Comparison of ENCODE assay signal across 8 cellular contexts in genomic region chr12:54189198-54189539, GRCh38. TPM values are rescaled to one million over a fixed set of nuclear protein-coding genes. Genes with fewer than 3 reads are reported as not detected.
DNase-seq lines count a peak whose midpoint lies in the region; ATAC-seq lines count a peak whose summit lies in the region.

No MANE protein-coding gene starts in this region.

- 19 to 37% methylated on average over 3 of the region's 3 CpGs for WGBS in mesodermal cell (ENCODE audit: insufficient coverage in 2 of 2), 2 experiments

- no peaks in the 10 kb centered on the region; the same call in none of the 2 replicates for H3K36me3 ChIP-seq in ACC112 (ENCODE audit: insufficient read depth, low read length)
- peaks cover 7% of the 10 kb centered on the region for H3K36me3 ChIP-seq in HAP-1 (replicated peaks)
- H3K36me3 ChIP-seq in mesodermal cell (ENCODE audit: control insufficient read depth, insufficient read depth, low read length) = no peaks in the 10 kb centered on the region

- H3K4me1 ChIP-seq in ACC112 (ENCODE audit: control insufficient read depth, insufficient read depth, low read length, unreplicated experiment) (peaks cover 11% of the 10 kb centered on the region), HAP-1 (peaks cover 6% of the 10 kb centered on the region), mesodermal cell (ENCODE audit: control insufficient read depth, insufficient read depth, low read length, poor library complexity, severe bottlenecking) (no peaks in the 10 kb centered on the region)

- H3K27ac Mint-ChIP-seq in activated naive CD8-positive, alpha-beta T cell treated with anti-CD3 and anti-CD28 coated beads, Interleukin-2, amount 50 U/mL, for 24 hours = peak overlapping the region; percentile 49

- no peaks in the 10 kb centered on the region for H3K9me3 Mint-ChIP-seq in activated naive CD8-positive, alpha-beta T cell treated with anti-CD3 and anti-CD28 coated beads, Interleukin-2, amount 50 U/mL, for 24 hours

- ATAC-seq in activated naive CD8-positive, alpha-beta T cell treated with anti-CD3 and anti-CD28 coated beads, Interleukin-2, amount 50 U/mL, for 24 hours = no peak
- no peak for ATAC-seq in HG02610 (IDR thresholded peaks at IDR 0.05; ENCODE audit: unreplicated experiment)

- H3K27me3 ChIP-seq in ACC112 (ENCODE audit: insufficient read depth, low read length) (no peaks in the 10 kb centered on the region), HAP-1 (ENCODE audit: low read depth) (peaks cover 4% of the 10 kb centered on the region; the same call in 1 of the 2 replicates)

- no peak overlapping the region for H3K27ac ChIP-seq in ACC112 (ENCODE audit: low read depth, low read length)
- no peak overlapping the region for H3K27ac ChIP-seq in mesodermal cell (ENCODE audit: low read depth, low read length, severe bottlenecking)

- H3K4me3 ChIP-seq in ACC112 (ENCODE audit: low read depth, low read length) (peak overlapping the region; percentile 92), HAP-1 (peak overlapping the region; percentile 75), mesodermal cell (ENCODE audit: extremely low read depth, insufficient read depth, low read length, poor library complexity, severe bottlenecking) (peak overlapping the region; percentile 72)

- H3K9me3 ChIP-seq in HAP-1 (no peaks in the 10 kb centered on the region), mesodermal cell (ENCODE audit: control insufficient read depth, low read length) (no peaks in the 10 kb centered on the region)

- H3K79me2 ChIP-seq in ACC112 (ENCODE audit: control insufficient read depth, insufficient read depth, low read length, unreplicated experiment) = peaks cover 10% of the 10 kb centered on the region

- H3K27me3 Mint-ChIP-seq in activated naive CD8-positive, alpha-beta T cell treated with anti-CD3 and anti-CD28 coated beads, Interleukin-2, amount 50 U/mL, for 24 hours = peaks cover 24% of the 10 kb centered on the region

- H3K4me3 Mint-ChIP-seq in activated naive CD8-positive, alpha-beta T cell treated with anti-CD3 and anti-CD28 coated beads, Interleukin-2, amount 50 U/mL, for 24 hours = peak overlapping the region; percentile 83

- in situ Hi-C loops in HAP-1 (cut with MboI; ENCODE audit: low sequenced_read_pairs) = no loop called here

- DNase-seq in HAP-1 (ENCODE audit: low spot score in 2 of 2) (no peak), DMS53 treated with DMSO at 0.1 percent for 48 hours (lab: John Stamatoyannopoulos, UW; ENCODE audit: unreplicated experiment) (no peak), middle frontal gyrus (ENCODE audit: extremely low spot score, low spot score) (no peak), NCI-H2029 (lab: John Stamatoyannopoulos, UW) (no peak)
- no peak for DNase-seq in activated naive CD8-positive, alpha-beta T cell treated with anti-CD3 and anti-CD28 coated beads, Interleukin-2, amount 50 U/mL, for 24 hours

- peaks cover 2% of the 10 kb centered on the region for H3K36me3 Mint-ChIP-seq in activated naive CD8-positive, alpha-beta T cell treated with anti-CD3 and anti-CD28 coated beads, Interleukin-2, amount 50 U/mL, for 24 hours (ENCODE audit: low read depth)

- H3K4me1 Mint-ChIP-seq in activated naive CD8-positive, alpha-beta T cell treated with anti-CD3 and anti-CD28 coated beads, Interleukin-2, amount 50 U/mL, for 24 hours = peaks cover 15% of the 10 kb centered on the region

- H2AFZ ChIP-seq in ACC112 (ENCODE audit: low read length, unreplicated experiment) = peak overlapping the region; percentile 11

RNA-seq across cellular contexts. Expression of gene SMUG1, which starts 0.4 kb away (rescaled TPM):
- polyA plus RNA-seq in mesodermal cell (2013, experiment 1 of 2) = 21.6 TPM
- 18.4 TPM for polyA plus RNA-seq in mesodermal cell (2013, experiment 2 of 2)
